ENCODE assay signal across 1 cellular context in genomic region chr22:31630331-31631329, GRCh38.
TF ChIP-seq lines count a peak whose summit lies in the region.

No MANE protein-coding gene starts in this region.

TF ChIP-seq in K562, 482 proteins besides CTCF, POLR2A, EP300 and RAD21 (continued from another document and continues in another):
- TF ChIP-seq CHAMP1 (IDR thresholded peaks at IDR 0.05): peak; percentile 28; the same call in 1 of the 2 replicates
- TF ChIP-seq ZNF507 (tag; conservative IDR thresholded peaks at IDR 0.05): no peak
- TF ChIP-seq ZNF707 (CRISPR knock-in tag; conservative IDR thresholded peaks at IDR 0.05): no peak
- TF ChIP-seq FOXK2 (conservative IDR thresholded peaks at IDR 0.05 in 1 of 2, IDR thresholded peaks at IDR 0.05 in 1 of 2; ENCODE audit: low read depth in 2 of 2): 0 out of 4 replicates have a peak, but pooled peaks of 1 of the 2 experiments have one; percentile 36
- no peak for TF ChIP-seq ZNF764 (CRISPR knock-in tag; IDR thresholded peaks at IDR 0.05; ENCODE audit: low read depth)
- no peak; the same call in 1 of the 2 replicates for TF ChIP-seq CBFA2T2 (conservative IDR thresholded peaks at IDR 0.05)
- TF ChIP-seq TCF7 (IDR thresholded peaks at IDR 0.05; ENCODE audit: borderline replicate concordance): no peak
- peak; percentile 86 for TF ChIP-seq ZBTB7A (IDR thresholded peaks at IDR 0.05; ENCODE audit: borderline replicate concordance, control insufficient read depth, low read depth, low read length)
- TF ChIP-seq C11orf30 (IDR thresholded peaks at IDR 0.05; ENCODE audit: low read depth): no peak
- TF ChIP-seq THRB (CRISPR knock-in tag; conservative IDR thresholded peaks at IDR 0.05): no peak
- no peak for TF ChIP-seq MBD1 (CRISPR knock-in tag; IDR thresholded peaks at IDR 0.05)
- TF ChIP-seq MEF2D (tag; conservative IDR thresholded peaks at IDR 0.05; ENCODE audit: low read depth): no peak
- no peak for TF ChIP-seq KAT2B (IDR thresholded peaks at IDR 0.05; ENCODE audit: low read depth, low read length)
- no peak for TF ChIP-seq BCLAF1 (IDR thresholded peaks at IDR 0.05; ENCODE audit: borderline replicate concordance in 1 of 2, control insufficient read depth in 1 of 2, low read depth in 2 of 2, low read length in 1 of 2)
- no peak for TF ChIP-seq ZNF12 (CRISPR knock-in tag; IDR thresholded peaks at IDR 0.05)
- TF ChIP-seq POLR2B (IDR thresholded peaks at IDR 0.05; ENCODE audit: low read depth, partially characterized antibody): no peak
- no peak for TF ChIP-seq DLX4 (CRISPR knock-in tag; IDR thresholded peaks at IDR 0.05)
- TF ChIP-seq PHF20 (IDR thresholded peaks at IDR 0.05; ENCODE audit: partially characterized antibody): no peak
- no peak for TF ChIP-seq ZNF282 (CRISPR knock-in tag; IDR thresholded peaks at IDR 0.05)
- no peak for TF ChIP-seq OTX1 (CRISPR knock-in tag; IDR thresholded peaks at IDR 0.05)
- no peak for TF ChIP-seq CREB5 (CRISPR knock-in tag; IDR thresholded peaks at IDR 0.05)
- TF ChIP-seq RBM17 (IDR thresholded peaks at IDR 0.05; ENCODE audit: borderline replicate concordance, low read depth, low read length): no peak
- no peak for TF ChIP-seq ADNP (tag; IDR thresholded peaks at IDR 0.05)
- no peak for TF ChIP-seq SMARCA4 (IDR thresholded peaks at IDR 0.05)
- no peak for TF ChIP-seq DDX20 (tag; IDR thresholded peaks at IDR 0.05; ENCODE audit: low read depth)
- no peak for TF ChIP-seq MEF2A (IDR thresholded peaks at IDR 0.05; ENCODE audit: control insufficient read depth, low read depth, low read length)
- TF ChIP-seq ELF1 (tag; IDR thresholded peaks at IDR 0.05): peak; percentile 84
- TF ChIP-seq TBP (optimal IDR thresholded peaks at IDR 0.05; ENCODE audit: low read depth, low read length): peak; percentile 38
- TF ChIP-seq NR0B1 (IDR thresholded peaks at IDR 0.05; ENCODE audit: partially characterized antibody): no peak
- TF ChIP-seq E2F8 (IDR thresholded peaks at IDR 0.05; ENCODE audit: low read depth, partially characterized antibody): peak; percentile 64
- no peak for TF ChIP-seq DEAF1 (CRISPR knock-in tag; IDR thresholded peaks at IDR 0.05)
- no peak for TF ChIP-seq ZNF655 (CRISPR knock-in tag; IDR thresholded peaks at IDR 0.05)
- no peak for TF ChIP-seq CLOCK (CRISPR knock-in tag; IDR thresholded peaks at IDR 0.05; ENCODE audit: borderline replicate concordance)
- TF ChIP-seq IRF2 (CRISPR knock-in tag; IDR thresholded peaks at IDR 0.05): no peak
- TF ChIP-seq TFAM (CRISPR knock-in tag; conservative IDR thresholded peaks at IDR 0.05): no peak
- peak; percentile 56 for TF ChIP-seq L3MBTL2 (IDR thresholded peaks at IDR 0.05)
- no peak for TF ChIP-seq MTF1 (CRISPR knock-in tag; IDR thresholded peaks at IDR 0.05; ENCODE audit: borderline replicate concordance)
- peak; percentile 4 to 53; a peak in 1 of 4 replicates for TF ChIP-seq SIN3A (IDR thresholded peaks at IDR 0.05; ENCODE audit: borderline replicate concordance in 2 of 2, control insufficient read depth in 1 of 2, low read depth in 2 of 2, low read length in 2 of 2)
- TF ChIP-seq ZKSCAN1 (IDR thresholded peaks at IDR 0.05; ENCODE audit: low read depth, low read length): no peak
- no peak for TF ChIP-seq PTBP1 (IDR thresholded peaks at IDR 0.05; ENCODE audit: low read depth, low read length)
- no peak for TF ChIP-seq ZNF134 (CRISPR knock-in tag; conservative IDR thresholded peaks at IDR 0.05)
- TF ChIP-seq GTF2E2 (tag; IDR thresholded peaks at IDR 0.05): no peak
